Comparison of ENCODE assay signal across 8 cellular contexts in genomic region chr1:25544819-25545218, GRCh38. TPM values are rescaled to one million over a fixed set of nuclear protein-coding genes. Genes with fewer than 3 reads are reported as not detected.
DNase-seq lines count a peak whose midpoint lies in the region; ATAC-seq and TF ChIP-seq lines count a peak whose summit lies in the region.

No MANE protein-coding gene starts in this region.

- no peaks in the 10 kb centered on the region for H3K36me3 ChIP-seq in HAP-1 (replicated peaks)

- in situ Hi-C loops in HAP-1 (cut with MboI; ENCODE audit: low sequenced_read_pairs), result no loop called here

- peak overlapping the region; percentile 75 for H3K4me3 Mint-ChIP-seq in activated CD4-positive, alpha-beta memory T cell treated with anti-CD3 and anti-CD28 coated beads, Interleukin-2, amount 10 ng/mL, durations not matched to agents 7 days and 5 days
- peak overlapping the region; percentile 30 for H3K4me3 Mint-ChIP-seq in glutamatergic neuron (ENCODE audit: unreplicated experiment)
- peak overlapping the region; percentile 68 for H3K4me3 Mint-ChIP-seq in progenitor cell of endocrine pancreas (ENCODE audit: low read depth)

- peaks cover 43% of the 10 kb centered on the region for H3K4me1 Mint-ChIP-seq in activated CD4-positive, alpha-beta memory T cell treated with anti-CD3 and anti-CD28 coated beads, Interleukin-2, amount 10 ng/mL, durations not matched to agents 7 days and 5 days
- H3K4me1 Mint-ChIP-seq in glutamatergic neuron (ENCODE audit: low read depth, unreplicated experiment) (peaks cover 8% of the 10 kb centered on the region), progenitor cell of endocrine pancreas (ENCODE audit: low read depth) (peaks cover 6% of the 10 kb centered on the region)

- peaks cover 5% of the 10 kb centered on the region for H3K4me1 ChIP-seq in HAP-1

- peak in 1 of 2 experiments; percentile 30 for DNase-seq in HAP-1 (ENCODE audit: low spot score in 2 of 2)
- DNase-seq in activated CD4-positive, alpha-beta memory T cell treated with anti-CD3 and anti-CD28 coated beads, Interleukin-2, amount 10 ng/mL, durations not matched to agents 7 days and 5 days, result no peak
- DNase-seq in glutamatergic neuron, result no peak
- DNase-seq in progenitor cell of endocrine pancreas (ENCODE audit: low spot score, unreplicated experiment), result no peak
- DNase-seq in T-helper 9 cell, result no peak
- DNase-seq in LoVo (ENCODE audit: low spot score), result no peak
- no peak for DNase-seq in ecto neural progenitor cell (ENCODE audit: low spot score)

- H3K9me3 Mint-ChIP-seq in activated CD4-positive, alpha-beta memory T cell treated with anti-CD3 and anti-CD28 coated beads, Interleukin-2, amount 10 ng/mL, durations not matched to agents 7 days and 5 days, result no peaks in the 10 kb centered on the region
- H3K9me3 Mint-ChIP-seq in glutamatergic neuron (ENCODE audit: unreplicated experiment) (peaks cover 2% of the 10 kb centered on the region), progenitor cell of endocrine pancreas (ENCODE audit: low read depth) (no peaks in the 10 kb centered on the region)

- TF ChIP-seq CTCF in glutamatergic neuron (IDR thresholded peaks at IDR 0.05; ENCODE audit: partially characterized antibody, unreplicated experiment) (no peak), progenitor cell of endocrine pancreas (IDR thresholded peaks at IDR 0.05; ENCODE audit: unreplicated experiment) (no peak)

- CTCF ChIA-PET in activated CD4-positive, alpha-beta memory T cell treated with anti-CD3 and anti-CD28 coated beads, Interleukin-2, amount 10 ng/mL, durations not matched to agents 7 days and 5 days (lab: Charles Lee), result no interaction called here

- no peaks in the 10 kb centered on the region for H3K9me3 ChIP-seq in HAP-1

- no peak for ATAC-seq in GM21390 (IDR thresholded peaks at IDR 0.05; ENCODE audit: unreplicated experiment)

- H3K27me3 Mint-ChIP-seq in activated CD4-positive, alpha-beta memory T cell treated with anti-CD3 and anti-CD28 coated beads, Interleukin-2, amount 10 ng/mL, durations not matched to agents 7 days and 5 days, result peaks cover 6% of the 10 kb centered on the region
- H3K27me3 Mint-ChIP-seq in glutamatergic neuron (ENCODE audit: unreplicated experiment), result peaks cover 17% of the 10 kb centered on the region
- H3K27me3 Mint-ChIP-seq in progenitor cell of endocrine pancreas, result peaks cover 3% of the 10 kb centered on the region

- H3K27ac Mint-ChIP-seq in activated CD4-positive, alpha-beta memory T cell treated with anti-CD3 and anti-CD28 coated beads, Interleukin-2, amount 10 ng/mL, durations not matched to agents 7 days and 5 days, result no peak overlapping the region
- no peak overlapping the region for H3K27ac Mint-ChIP-seq in glutamatergic neuron (ENCODE audit: unreplicated experiment)
- no peak overlapping the region for H3K27ac Mint-ChIP-seq in progenitor cell of endocrine pancreas

- POLR2A ChIA-PET in activated CD4-positive, alpha-beta memory T cell treated with anti-CD3 and anti-CD28 coated beads, Interleukin-2, amount 10 ng/mL, durations not matched to agents 7 days and 5 days (lab: Charles Lee), result no interaction called here

- peak overlapping the region; percentile 73 for H3K4me3 ChIP-seq in HAP-1

- H3K27me3 ChIP-seq in HAP-1 (ENCODE audit: low read depth), result no peaks in the 10 kb centered on the region

- peaks cover 8% of the 10 kb centered on the region for H3K36me3 Mint-ChIP-seq in activated CD4-positive, alpha-beta memory T cell treated with anti-CD3 and anti-CD28 coated beads, Interleukin-2, amount 10 ng/mL, durations not matched to agents 7 days and 5 days (ENCODE audit: low read depth)
- H3K36me3 Mint-ChIP-seq in glutamatergic neuron (ENCODE audit: unreplicated experiment), result no peaks in the 10 kb centered on the region
- H3K36me3 Mint-ChIP-seq in progenitor cell of endocrine pancreas (ENCODE audit: insufficient read depth), result no peaks in the 10 kb centered on the region

RNA-seq across cellular contexts. Expression of gene LDLRAP1, which starts 1.4 kb away (rescaled TPM):
- total RNA-seq in activated CD4-positive, alpha-beta memory T cell treated with anti-CD3 and anti-CD28 coated beads, Interleukin-2, amount 10 ng/mL, durations not matched to agents 7 days and 5 days, result 10 to 100 TPM; 26.4 to 27.7 TPM
- total RNA-seq in glutamatergic neuron (ENCODE audit: unreplicated experiment), result 2.4 TPM
- 12.7 and 13.3 TPM in 2 replicates for total RNA-seq in progenitor cell of endocrine pancreas
